ENCODE assay signal across 10 cellular contexts in genomic region chr9:74511333-74511732, GRCh38. TPM values are rescaled to one million over a fixed set of nuclear protein-coding genes. Genes with fewer than 3 reads are reported as not detected.
"Had no signal": no experiment of that assay in that cellular context is flagged by ENCODE, and none has a peak within 500 bp of the region (broad histone marks: within the 10 kb centered on the region; RNA-seq: fewer than 3 reads in every experiment).

No MANE protein-coding gene starts in this region.

- DNase-seq: GM23248, GOT3, H7, H9, HCEC 1CT, HFFc6 had no signal

- H3K36me3 ChIP-seq: HAP-1 had no signal

- FAIRE-seq: H1 had no signal

- H3K4me1 ChIP-seq: HAP-1 had no signal

- H3K27ac ChIP-seq: GM23248 had no signal

- H3K9me3 ChIP-seq: HAP-1 had no signal

- H3K4me3 ChIP-seq: GM23248, GM23338, HAP-1 had no signal

- ATAC-seq: GM23338, HCT116 had no signal

RNA-seq across cellular contexts. Expression of gene RORB, which starts 14.2 kb away (rescaled TPM):
- total RNA-seq: GM23248, HFFc6 had no signal
- polyA plus RNA-seq: GM23248 had no signal
